In the genomic region with DNA sequence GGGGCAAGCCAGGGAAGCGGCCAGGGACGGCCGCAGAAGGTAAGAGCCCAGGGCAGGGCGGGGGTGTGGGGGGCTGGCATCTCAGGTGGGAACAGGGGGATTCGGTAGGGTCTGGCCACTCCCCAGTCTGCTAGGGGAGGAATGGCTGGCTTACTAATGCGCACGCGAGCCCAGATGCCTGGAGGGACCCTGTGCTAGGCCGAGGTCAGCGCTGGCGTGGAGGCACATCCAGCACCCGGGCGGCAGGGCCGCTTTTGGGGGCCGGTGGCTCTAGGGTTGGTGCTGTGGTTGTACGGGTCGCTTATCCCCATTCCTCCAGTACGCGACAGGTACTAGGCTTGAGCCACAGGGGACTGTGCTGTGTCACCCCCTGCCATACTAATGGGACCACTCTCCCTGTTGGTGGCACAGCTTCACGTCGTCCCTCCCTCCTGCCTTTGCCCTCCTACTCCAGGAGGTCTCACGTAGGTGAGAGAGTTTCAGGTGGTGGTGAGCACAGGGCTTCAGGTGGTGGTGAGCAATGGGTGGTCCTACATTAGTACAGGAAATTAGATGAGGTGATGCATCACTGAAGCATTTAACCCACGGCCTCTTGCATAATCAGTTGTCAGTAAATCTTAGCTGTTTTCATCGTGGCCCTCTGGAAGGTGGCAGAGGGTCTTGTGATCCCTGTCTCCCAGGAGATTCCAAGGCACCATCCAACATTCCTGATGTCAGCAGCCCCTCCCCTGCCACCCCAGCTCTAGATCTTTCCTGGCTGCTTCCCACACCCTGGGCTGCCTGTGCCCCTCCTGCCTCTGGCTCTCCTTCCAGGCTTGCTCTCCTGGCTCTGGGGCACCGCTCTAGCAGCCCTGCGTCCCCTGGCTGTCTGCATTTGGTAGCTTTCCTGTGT, we compare ENCODE assay signal across 10 cellular contexts. TPM values are rescaled to one million over a fixed set of nuclear protein-coding genes. Genes with fewer than 3 reads are reported as not detected.
A peak's percentile ranks its signal among the peaks of the same experiment; 100 is the strongest.
DNase-seq lines count a peak whose midpoint lies in the region; ATAC-seq, FAIRE-seq and TF ChIP-seq lines count a peak whose summit lies in the region.
"Had no signal": no experiment of that assay in that cellular context is flagged by ENCODE, and none has a peak within 500 bp of the region (broad histone marks: within the 10 kb centered on the region; RNA-seq: fewer than 3 reads in every experiment).

No MANE protein-coding gene starts in this region.

- peak overlapping the region; percentile 57 to 72 (median 69) for H3K4me3 Mint-ChIP-seq in immature natural killer cell

- ATAC-seq in Right ventricle myocardium inferior (peak; percentile 32), K562 (no peak)

- H3K79me2 ChIP-seq in K562 (ENCODE audit: control insufficient read depth, insufficient read depth, low read length) (no peaks in the 10 kb centered on the region), smooth muscle cell (ENCODE audit: low read depth) (peaks cover 23% of the 10 kb centered on the region)

- TF ChIP-seq POLR2A in K562 (conservative IDR thresholded peaks at IDR 0.05): no peak

- peaks cover 0 to 44% of the 10 kb centered on the region in 2 experiments; a peak in 3 of 5 replicates for H3K4me1 ChIP-seq in K562 (replicated peaks in 1 of 2; ENCODE audit: control insufficient read depth in 2 of 2, insufficient read depth in 2 of 2, low read length in 2 of 2)
- no peaks in the 10 kb centered on the region for H3K4me1 ChIP-seq in smooth muscle cell (ENCODE audit: low read depth)

- H3K36me3 ChIP-seq in K562 (ENCODE audit: control insufficient read depth, insufficient read depth, low read length): no peaks in the 10 kb centered on the region
- no peaks in the 10 kb centered on the region for H3K36me3 ChIP-seq in smooth muscle cell (ENCODE audit: low read depth)

- BruUV-seq in K562 (replicated peaks; lab: Mats Ljungman, UMichigan): no TSS peak

- POLR2A ChIA-PET in K562 (lab: Yijun Ruan, JAX): interaction anchor here (0.8 to 2.7 kb wide), 2 partner anchors 10 to 17 kb away, joined by 3 to 16 read pairs; no protein-coding TSS in a partner anchor

- peaks cover 0 to 12% of the 10 kb centered on the region in 2 donors for H3K4me1 Mint-ChIP-seq in immature natural killer cell

- H3K36me3 Mint-ChIP-seq in immature natural killer cell: no peaks in the 10 kb centered on the region

- H3K9me3 ChIP-seq in K562 (replicated peaks; ENCODE audit: control insufficient read depth, insufficient read depth, low read depth, low read length) (no peaks in the 10 kb centered on the region), smooth muscle cell (replicated peaks; ENCODE audit: low read depth) (no peaks in the 10 kb centered on the region)

- H3K4me2 ChIP-seq in K562 (ENCODE audit: insufficient read depth, low read length): no peak overlapping the region
- H3K4me2 ChIP-seq in smooth muscle cell: peak overlapping the region; percentile 94

- peaks cover 7% of the 10 kb centered on the region; the same call in 1 of the 2 replicates for H4K20me1 ChIP-seq in K562 (replicated peaks; ENCODE audit: control insufficient read depth, insufficient read depth, low read length)
- H4K20me1 ChIP-seq in smooth muscle cell (ENCODE audit: low read depth): peaks cover 18% of the 10 kb centered on the region

- TF ChIP-seq CTCF in K562 (IDR thresholded peaks at IDR 0.05 in 2 of 3, conservative IDR thresholded peaks at IDR 0.05 in 1 of 3; ENCODE audit: insufficient read depth in 2 of 3, low read depth in 1 of 3, low read length in 3 of 3) (no peak), smooth muscle cell (IDR thresholded peaks at IDR 0.05; ENCODE audit: borderline replicate concordance, insufficient read depth, poor library complexity, severe bottlenecking) (no peak)

- TF ChIP-seq EP300 in K562 (IDR thresholded peaks at IDR 0.05; ENCODE audit: low read length): no peak

- peaks cover 0 to 11% (median 6%) of the 10 kb centered on the region in 3 donors for H3K27me3 Mint-ChIP-seq in immature natural killer cell (ENCODE audit: low read depth in 3 of 3)

- H3K9me1 ChIP-seq in K562 (ENCODE audit: control insufficient read depth, insufficient read depth, low read length): no peaks in the 10 kb centered on the region

- H3K27me3 ChIP-seq in K562 (ENCODE audit: control insufficient read depth in 2 of 2, insufficient read depth in 2 of 2, low read length in 2 of 2) (peaks cover 17 to 42% of the 10 kb centered on the region in 2 experiments; a peak in 4 of 5 replicates), smooth muscle cell (ENCODE audit: low read depth) (no peaks in the 10 kb centered on the region)

- TF ChIP-seq RAD21 in K562 (CRISPR knock-in tag; conservative IDR thresholded peaks at IDR 0.05 in 1 of 2, IDR thresholded peaks at IDR 0.05 in 1 of 2): no peak

- CTCF ChIA-PET in K562 (lab: Yijun Ruan, JAX; ENCODE audit: low intra/inter-chr PET ratio): no interaction called here

- DNase-seq in Right ventricle myocardium inferior (ENCODE audit: missing footprints) (peak; percentile 65), cardiac septum (ENCODE audit: low spot score) (no peak), K562 (ENCODE audit: extremely low read depth in 1 of 4, low spot score in 3 of 4) (no peak), immature natural killer cell (no peak), smooth muscle cell (lab: John Stamatoyannopoulos, UW; ENCODE audit: unreplicated experiment) (no peak), RKO (ENCODE audit: low spot score) (no peak), UCSD-AML1 (lab: John Stamatoyannopoulos, UW; ENCODE audit: unreplicated experiment) (no peak), foreskin melanocyte (no peak)

- H3K27ac ChIP-seq in K562 (ENCODE audit: extremely low read depth, low read depth, low read length) (no peak overlapping the region), smooth muscle cell (ENCODE audit: low read depth) (peak overlapping the region; percentile 78)

- 35% methylated on average over 17 of the region's 26 CpGs for WGBS in K562 (ENCODE audit: insufficient coverage, low coverage, missing lambda C conversion rate)
- WGBS in smooth muscle cell (ENCODE audit: low lambda C conversion rate): 7% methylated on average over 20 of the region's 26 CpGs

- FAIRE-seq in K562 (lab: Jason Lieb, UNC): no peak
- FAIRE-seq: endometrium, GM18507 had no signal

- H3K4me3 ChIP-seq in K562: no peak overlapping the region
- H3K4me3 ChIP-seq in smooth muscle cell: peak overlapping the region; percentile 84

- H3F3A ChIP-seq in smooth muscle cell (ENCODE audit: low read depth): peaks cover 17% of the 10 kb centered on the region

- H3K9ac ChIP-seq in K562 (ENCODE audit: insufficient read depth in 1 of 2, low read depth in 2 of 2, low read length in 2 of 2) (peak overlapping the region in 1 of 2 experiments; percentile 35; a peak in 1 of 4 replicates), smooth muscle cell (ENCODE audit: low read depth) (peak overlapping the region; percentile 87)

- intact Hi-C loops in Right ventricle myocardium inferior (cut with DNase I): no loop called here
- intact Hi-C loops in cardiac septum (cut with DNase I): no loop called here
- intact Hi-C loops in K562 (cut with micrococcal nuclease): no loop called here

- in situ Hi-C loops in K562 (cut with MboI): no loop called here

- no peak overlapping the region for H2AFZ ChIP-seq in K562 (ENCODE audit: low read depth, low read length)
- H2AFZ ChIP-seq in smooth muscle cell (ENCODE audit: low read depth): peak overlapping the region; percentile 76

- no peaks in the 10 kb centered on the region for H3K9me3 Mint-ChIP-seq in immature natural killer cell

- H3K27ac Mint-ChIP-seq in immature natural killer cell: no peak overlapping the region

RNA-seq across cellular contexts. Expression of gene AEBP1, which starts 1.0 kb away (rescaled TPM):
- 13.6 TPM for total RNA-seq in Right ventricle myocardium inferior
- 93.1 TPM for total RNA-seq in cardiac septum
- total RNA-seq in K562 (2011; cell fraction: chromatin; rRNA removed; ENCODE audit: low replicate concordance): 1.3 and 8.8 TPM in 2 replicates
- total RNA-seq in K562 (2011; cell fraction: nucleolus; rRNA removed): 4.2 and 6.2 TPM in 2 replicates
- total RNA-seq in K562 (2011; cell fraction: nucleoplasm; rRNA removed): 3.3 and 4.3 TPM in 2 replicates
- total RNA-seq in K562 (2014; rRNA removed): 0.53 TPM in 1 of 2 replicates, not detected in the other
- 0.15 TPM in 1 of 2 replicates, not detected in the other for total RNA-seq in K562 (2014; rRNA removed; fragmentation: Illumina TruSeq; extraction: Trizol)
- total RNA-seq in K562 (2015; rRNA removed; fragmentation: Illumina TruSeq; extraction: Trizol): 0.36 TPM in 1 of 2 replicates, not detected in the other
- total RNA-seq in K562 (2021): 0.78 and 0.87 TPM in 2 replicates
- polyA plus RNA-seq in K562 (2011; rRNA removed): 0.43 and 1.1 TPM in 2 replicates
- polyA plus RNA-seq in K562 (2011; cell fraction: cytosol; rRNA removed): 0.48 and 0.60 TPM in 2 replicates
- 5.3 and 8.2 TPM in 2 replicates for polyA plus RNA-seq in K562 (2011; cell fraction: nucleus; rRNA removed)
- polyA plus RNA-seq in K562 (2012): 0.57 and 1.3 TPM in 2 replicates
- 0.30 and 0.69 TPM in 2 replicates for polyA plus RNA-seq in K562 (2014; fragmentation: Illumina TruSeq; extraction: Trizol)
- polyA plus RNA-seq in K562 (2014; fragmentation: Nextera tagmentation; extraction: Ambion mirVana): under 1 TPM in 1 of 2 experiments, not detected in 1; 0.04 TPM
- polyA plus RNA-seq in K562 (2014; rRNA removed): 0.03 TPM in 1 of 2 replicates, not detected in the other
- 0.39 and 0.46 TPM in 2 replicates for polyA minus RNA-seq in K562 (2011; rRNA and poly(A)+ RNA removed)
- 1.0 and 1.8 TPM in 2 replicates for polyA minus RNA-seq in K562 (2011; cell fraction: cytosol; rRNA and poly(A)+ RNA removed)
- polyA minus RNA-seq in K562 (2011; cell fraction: nucleus; rRNA and poly(A)+ RNA removed): 0.67 and 1.1 TPM in 2 replicates
- 1 to 10 TPM in 2 of 3 donors, not detected in 1; 1.5 TPM for polyA plus RNA-seq in immature natural killer cell
- total RNA-seq in smooth muscle cell: 36.6 and 39.7 TPM in 2 replicates
- 141 and 163 TPM in 2 replicates for polyA plus RNA-seq in smooth muscle cell

RNA-seq across cellular contexts. Expression of gene POLD2, which starts 18.2 kb away (rescaled TPM):
- total RNA-seq in Right ventricle myocardium inferior (87.3 TPM), cardiac septum (88.1 TPM), K562 (2014; rRNA removed) (225 and 257 TPM in 2 replicates), K562 (2014; rRNA removed; fragmentation: Illumina TruSeq; extraction: Trizol) (84.6 and 112 TPM in 2 replicates), K562 (2015; rRNA removed; fragmentation: Illumina TruSeq; extraction: Trizol) (148 and 153 TPM in 2 replicates), K562 (2021) (259 and 267 TPM in 2 replicates), smooth muscle cell (45.5 and 49.1 TPM in 2 replicates)
- total RNA-seq in K562 (2011; cell fraction: chromatin; rRNA removed; ENCODE audit: low replicate concordance): 221 and 485 TPM in 2 replicates
- total RNA-seq in K562 (2011; cell fraction: nucleolus; rRNA removed): 288 and 305 TPM in 2 replicates
- 283 and 288 TPM in 2 replicates for total RNA-seq in K562 (2011; cell fraction: nucleoplasm; rRNA removed)
- polyA plus RNA-seq in K562 (2011; rRNA removed) (255 and 293 TPM in 2 replicates), K562 (2014; fragmentation: Illumina TruSeq; extraction: Trizol) (230 and 249 TPM in 2 replicates), K562 (2014; fragmentation: Nextera tagmentation; extraction: Ambion mirVana) (10 to 100 TPM; 29.7 to 82.9 TPM), K562 (2014; rRNA removed) (225 and 255 TPM in 2 replicates), immature natural killer cell (10 to 100 TPM; 39.8 to 65.7 (median 48.4) TPM), smooth muscle cell (133 and 151 TPM in 2 replicates)
- 344 and 561 TPM in 2 replicates for polyA plus RNA-seq in K562 (2011; cell fraction: cytosol; rRNA removed)
- polyA plus RNA-seq in K562 (2011; cell fraction: nucleus; rRNA removed): 643 and 644 TPM in 2 replicates
- polyA plus RNA-seq in K562 (2012): 248 and 301 TPM in 2 replicates
- 64.0 and 99.2 TPM in 2 replicates for polyA minus RNA-seq in K562 (2011; rRNA and poly(A)+ RNA removed)
- polyA minus RNA-seq in K562 (2011; cell fraction: cytosol; rRNA and poly(A)+ RNA removed): 89.3 and 91.7 TPM in 2 replicates
- polyA minus RNA-seq in K562 (2011; cell fraction: nucleus; rRNA and poly(A)+ RNA removed): 95.6 and 131 TPM in 2 replicates

RNA-seq across cellular contexts. Expression of gene POLM, which starts 22.8 kb away (rescaled TPM):
- total RNA-seq in Right ventricle myocardium inferior (16.1 TPM), cardiac septum (13.9 TPM), K562 (2014; rRNA removed) (4.1 and 6.5 TPM in 2 replicates), K562 (2014; rRNA removed; fragmentation: Illumina TruSeq; extraction: Trizol) (1.3 and 1.9 TPM in 2 replicates), K562 (2015; rRNA removed; fragmentation: Illumina TruSeq; extraction: Trizol) (4.2 and 4.8 TPM in 2 replicates), K562 (2021) (8.6 and 9.9 TPM in 2 replicates), smooth muscle cell (4.9 and 5.2 TPM in 2 replicates)
- total RNA-seq in K562 (2011; cell fraction: chromatin; rRNA removed; ENCODE audit: low replicate concordance): 15.0 and 46.8 TPM in 2 replicates
- total RNA-seq in K562 (2011; cell fraction: nucleolus; rRNA removed): 28.4 and 32.0 TPM in 2 replicates
- total RNA-seq in K562 (2011; cell fraction: nucleoplasm; rRNA removed): 22.1 and 23.5 TPM in 2 replicates
- polyA plus RNA-seq in K562 (2011; rRNA removed) (4.1 and 5.7 TPM in 2 replicates), K562 (2014; fragmentation: Illumina TruSeq; extraction: Trizol) (3.6 and 4.1 TPM in 2 replicates), K562 (2014; fragmentation: Nextera tagmentation; extraction: Ambion mirVana) (under 1 TPM; 0.51 to 0.70 TPM), K562 (2014; rRNA removed) (5.2 and 5.9 TPM in 2 replicates), immature natural killer cell (10 to 100 TPM in 1 of 3 donors, 1 to 10 TPM in 2; 5.1 to 23.3 (median 7.2) TPM), smooth muscle cell (9.9 and 10.2 TPM in 2 replicates)
- polyA plus RNA-seq in K562 (2011; cell fraction: cytosol; rRNA removed): 4.9 and 8.0 TPM in 2 replicates
- polyA plus RNA-seq in K562 (2011; cell fraction: nucleus; rRNA removed): 22.0 and 33.1 TPM in 2 replicates
- 4.7 and 10.9 TPM in 2 replicates for polyA plus RNA-seq in K562 (2012)
- 4.8 and 6.4 TPM in 2 replicates for polyA minus RNA-seq in K562 (2011; rRNA and poly(A)+ RNA removed)
- 5.9 and 23.5 TPM in 2 replicates for polyA minus RNA-seq in K562 (2011; cell fraction: cytosol; rRNA and poly(A)+ RNA removed)
- 16.4 and 23.2 TPM in 2 replicates for polyA minus RNA-seq in K562 (2011; cell fraction: nucleus; rRNA and poly(A)+ RNA removed)

RNA-seq across cellular contexts. Expression of gene MYL7, which starts 36.0 kb away (rescaled TPM):
- total RNA-seq in Right ventricle myocardium inferior: 3,838 TPM
- total RNA-seq in cardiac septum: 2,493 TPM
- not detected in 2 replicates for total RNA-seq in K562 (2011; cell fraction: chromatin; rRNA removed; ENCODE audit: low replicate concordance)
- total RNA-seq in K562 (2011; cell fraction: nucleolus; rRNA removed): not detected in 2 replicates
- not detected in 2 replicates for total RNA-seq in K562 (2011; cell fraction: nucleoplasm; rRNA removed)
- not detected in 2 replicates for total RNA-seq in K562 (2014; rRNA removed)
- not detected in 2 replicates for total RNA-seq in K562 (2014; rRNA removed; fragmentation: Illumina TruSeq; extraction: Trizol)
- total RNA-seq in K562 (2015; rRNA removed; fragmentation: Illumina TruSeq; extraction: Trizol): not detected in 2 replicates
- total RNA-seq in K562 (2021): not detected in 2 replicates
- polyA plus RNA-seq in K562 (2011; rRNA removed): not detected in 2 replicates
- polyA plus RNA-seq in K562 (2011; cell fraction: cytosol; rRNA removed): 0.12 TPM in 1 of 2 replicates, not detected in the other
- 0.27 TPM in 1 of 2 replicates, not detected in the other for polyA plus RNA-seq in K562 (2011; cell fraction: nucleus; rRNA removed)
- polyA plus RNA-seq in K562 (2012): not detected in 2 replicates
- not detected in 2 replicates for polyA plus RNA-seq in K562 (2014; fragmentation: Illumina TruSeq; extraction: Trizol)
- not detected for polyA plus RNA-seq in K562 (2014; fragmentation: Nextera tagmentation; extraction: Ambion mirVana)
- not detected in 2 replicates for polyA plus RNA-seq in K562 (2014; rRNA removed)
- not detected in 2 replicates for polyA minus RNA-seq in K562 (2011; rRNA and poly(A)+ RNA removed)
- not detected in 2 replicates for polyA minus RNA-seq in K562 (2011; cell fraction: cytosol; rRNA and poly(A)+ RNA removed)
- polyA minus RNA-seq in K562 (2011; cell fraction: nucleus; rRNA and poly(A)+ RNA removed): not detected in 2 replicates
- not detected for polyA plus RNA-seq in immature natural killer cell
- total RNA-seq in smooth muscle cell: 39.0 and 95.1 TPM in 2 replicates
- polyA plus RNA-seq in smooth muscle cell: 35.8 and 77.7 TPM in 2 replicates

RNA-seq across cellular contexts. Expression of gene PGAM2, which starts 39.8 kb away (rescaled TPM):
- total RNA-seq in Right ventricle myocardium inferior (1,123 TPM), cardiac septum (322 TPM), K562 (2014; rRNA removed) (not detected in 2 replicates), K562 (2014; rRNA removed; fragmentation: Illumina TruSeq; extraction: Trizol) (not detected in 2 replicates), K562 (2015; rRNA removed; fragmentation: Illumina TruSeq; extraction: Trizol) (not detected in 2 replicates), K562 (2021) (not detected in 2 replicates), smooth muscle cell (0.54 TPM in 1 of 2 replicates, not detected in the other)
- total RNA-seq in K562 (2011; cell fraction: chromatin; rRNA removed; ENCODE audit: low replicate concordance): not detected in 2 replicates
- total RNA-seq in K562 (2011; cell fraction: nucleolus; rRNA removed): 0.50 and 0.53 TPM in 2 replicates
- not detected in 2 replicates for total RNA-seq in K562 (2011; cell fraction: nucleoplasm; rRNA removed)
- polyA plus RNA-seq in K562 (2011; rRNA removed) (not detected in 2 replicates), K562 (2014; fragmentation: Illumina TruSeq; extraction: Trizol) (not detected in 2 replicates), K562 (2014; fragmentation: Nextera tagmentation; extraction: Ambion mirVana) (not detected), K562 (2014; rRNA removed) (not detected in 2 replicates), immature natural killer cell (not detected), smooth muscle cell (not detected in 2 replicates)
- 0.12 TPM in 1 of 2 replicates, not detected in the other for polyA plus RNA-seq in K562 (2011; cell fraction: cytosol; rRNA removed)
- polyA plus RNA-seq in K562 (2011; cell fraction: nucleus; rRNA removed): 0.14 TPM in 1 of 2 replicates, not detected in the other
- not detected in 2 replicates for polyA plus RNA-seq in K562 (2012)
- polyA minus RNA-seq in K562 (2011; rRNA and poly(A)+ RNA removed): not detected in 2 replicates
- not detected in 2 replicates for polyA minus RNA-seq in K562 (2011; cell fraction: cytosol; rRNA and poly(A)+ RNA removed)
- polyA minus RNA-seq in K562 (2011; cell fraction: nucleus; rRNA and poly(A)+ RNA removed): not detected in 2 replicates
